1 cellular context compared by ENCODE assay signal in genomic region chr4:186030795-186031194, GRCh38.
TF ChIP-seq lines count a peak whose summit lies in the region.

No MANE protein-coding gene starts in this region.

TF ChIP-seq in neural cell, 6 proteins besides CTCF, POLR2A, EP300 and RAD21 (continued from another document):
- TF ChIP-seq EZH2 (IDR thresholded peaks at IDR 0.05; ENCODE audit: borderline replicate concordance, insufficient read depth, low read length, poor library complexity, severe bottlenecking), result no peak
- TF ChIP-seq MXI1 (conservative IDR thresholded peaks at IDR 0.05; ENCODE audit: poor library complexity, severe bottlenecking), result no peak
